ENCODE assay signal across 1 cellular context in genomic region chr16:89300311-89300975, GRCh38.
TF ChIP-seq lines count a peak whose summit lies in the region.

No MANE protein-coding gene starts in this region.

TF ChIP-seq in H1, 55 proteins besides CTCF, POLR2A, EP300 and RAD21 (continued from another document):
- no peak for TF ChIP-seq TAF7 (optimal IDR thresholded peaks at IDR 0.05; ENCODE audit: borderline replicate concordance, low read depth, low read length)
- TF ChIP-seq TEAD4 (IDR thresholded peaks at IDR 0.05; ENCODE audit: low read depth, low read length), result no peak
- no peak for TF ChIP-seq CHD1 (IDR thresholded peaks at IDR 0.05; ENCODE audit: low read depth, low read length)
- TF ChIP-seq KDM4A (IDR thresholded peaks at IDR 0.05; ENCODE audit: low read depth, low read length, severe bottlenecking), result no peak
- TF ChIP-seq SUZ12 (IDR thresholded peaks at IDR 0.05; ENCODE audit: low read length), result no peak
